Comparison of ENCODE assay signal across 9 cellular contexts in genomic region chr3:46848271-46849097, GRCh38. TPM values are rescaled to one million over a fixed set of nuclear protein-coding genes. Genes with fewer than 3 reads are reported as not detected.
A peak's percentile ranks its signal among the peaks of the same experiment; 100 is the strongest.
DNase-seq lines count a peak whose midpoint lies in the region; ATAC-seq and TF ChIP-seq lines count a peak whose summit lies in the region.
"Had no signal": no experiment of that assay in that cellular context is flagged by ENCODE, and none has a peak within 500 bp of the region (broad histone marks: within the 10 kb centered on the region; RNA-seq: fewer than 3 reads in every experiment).

No MANE protein-coding gene starts in this region.

- peak; percentile 28 for TF ChIP-seq CTCF in AG09319 (IDR thresholded peaks at IDR 0.05; ENCODE audit: low read depth, low read length)
- peak; percentile 65 for TF ChIP-seq CTCF in HFF-Myc (IDR thresholded peaks at IDR 0.05; ENCODE audit: low read depth, low read length, missing control alignments)
- TF ChIP-seq CTCF in vagina (IDR thresholded peaks at IDR 0.05): no peak

- DNase-seq in AG09319 (ENCODE audit: extremely low read depth, low read depth) (no peak), HFF-Myc (ENCODE audit: extremely low read depth, low read depth) (no peak), islet precursor cell (peak; percentile 92), vagina (ENCODE audit: extremely low spot score in 2 of 2) (peak; percentile 82 to 84), anterior cingulate cortex (lab: John Stamatoyannopoulos, UW) (no peak), NCI-H774 (lab: John Stamatoyannopoulos, UW) (no peak)
- DNase-seq in activated naive CD4-positive, alpha-beta T cell treated with anti-CD3 and anti-CD28 coated beads, Interleukin-2, amount 50 U/mL, for 72 hours (ENCODE audit: low spot score in 2 of 2): peak; percentile 52 to 64
- DNase-seq in NK-92 treated with Interleukin-12 subunit alpha and Interleukin-12 subunit beta, amount 100 ng/mL, for 24 hours (lab: John Stamatoyannopoulos, UW): no peak

- no peak for TF ChIP-seq POLR2A in vagina (IDR thresholded peaks at IDR 0.05)

- no peaks in the 10 kb centered on the region for H3K36me3 Mint-ChIP-seq in activated naive CD4-positive, alpha-beta T cell treated with anti-CD3 and anti-CD28 coated beads, Interleukin-2, amount 50 U/mL, for 72 hours

- no peak for ATAC-seq in activated naive CD4-positive, alpha-beta T cell treated with anti-CD3 and anti-CD28 coated beads, Interleukin-2, amount 50 U/mL, for 72 hours

- H3K4me1 ChIP-seq in vagina: peaks cover 27% of the 10 kb centered on the region

- H3K27ac ChIP-seq in vagina: no peak overlapping the region
- H3K27ac ChIP-seq: ascending aorta had no signal

- H3K36me3 ChIP-seq in vagina: no peaks in the 10 kb centered on the region
- H3K36me3 ChIP-seq: ascending aorta had no signal

- no peak overlapping the region for H3K27ac Mint-ChIP-seq in activated naive CD4-positive, alpha-beta T cell treated with anti-CD3 and anti-CD28 coated beads, Interleukin-2, amount 50 U/mL, for 72 hours

- H3K27me3 ChIP-seq in vagina: no peaks in the 10 kb centered on the region
- H3K27me3 ChIP-seq: ascending aorta had no signal

- H3K4me3 ChIP-seq in HFF-Myc (replicated peaks; ENCODE audit: low read depth, low read length) (no peak overlapping the region), vagina (no peak overlapping the region)
- H3K4me3 ChIP-seq: ascending aorta had no signal

- no peaks in the 10 kb centered on the region for H3K9me3 Mint-ChIP-seq in activated naive CD4-positive, alpha-beta T cell treated with anti-CD3 and anti-CD28 coated beads, Interleukin-2, amount 50 U/mL, for 72 hours

- intact Hi-C loops in vagina (cut with DNase I): no loop called here

- H3K9me3 ChIP-seq in vagina: no peaks in the 10 kb centered on the region
- H3K9me3 ChIP-seq: ascending aorta had no signal

RNA-seq across cellular contexts. Expression of gene MYL3, which starts 14.8 kb away (rescaled TPM):
- not detected for total RNA-seq in activated naive CD4-positive, alpha-beta T cell treated with anti-CD3 and anti-CD28 coated beads, Interleukin-2, amount 50 U/mL, for 72 hours
- total RNA-seq in vagina: not detected

RNA-seq across cellular contexts. Expression of gene PTH1R, which starts 29.0 kb away (rescaled TPM):
- total RNA-seq in activated naive CD4-positive, alpha-beta T cell treated with anti-CD3 and anti-CD28 coated beads, Interleukin-2, amount 50 U/mL, for 72 hours: not detected
- total RNA-seq in vagina: 13.0 TPM

Comparison
In these comparisons a context has a peak if more than half of its experiments do, and no peak if none do; other contexts are left out.
1. DNase-seq: peak in activated naive CD4-positive, alpha-beta T cell treated with anti-CD3 and anti-CD28 coated beads, Interleukin-2, amount 50 U/mL, for 72 hours (2 of 2), islet precursor cell (single experiment) and vagina (2 of 2); none in AG09319 (single experiment), HFF-Myc (single experiment), anterior cingulate cortex (0 of 58), NCI-H774 (single experiment) and NK-92 treated with Interleukin-12 subunit alpha and Interleukin-12 subunit beta, amount 100 ng/mL, for 24 hours (single experiment).
2. CTCF ChIP-seq: peak in AG09319 (single experiment) and HFF-Myc (single experiment); none in vagina (0 of 3).
3. RNA of gene PTH1R, which starts 29.0 kb away (total RNA-seq): 13.0 TPM in vagina (single experiment); not detected in activated naive CD4-positive, alpha-beta T cell treated with anti-CD3 and anti-CD28 coated beads, Interleukin-2, amount 50 U/mL, for 72 hours; every median in the first group is over 10 times any median in the second.